Comparison of ENCODE assay signal across 8 cellular contexts in genomic region chr2:42810971-42811865, GRCh38. TPM values are rescaled to one million over a fixed set of nuclear protein-coding genes. Genes with fewer than 3 reads are reported as not detected.
DNase-seq lines count a peak whose midpoint lies in the region; ATAC-seq and TF ChIP-seq lines count a peak whose summit lies in the region.

No MANE protein-coding gene starts in this region.

- peak overlapping the region; percentile 56 to 92 (median 79) for H3K4me3 ChIP-seq in dorsolateral prefrontal cortex
- peak overlapping the region; percentile 8 to 84 (median 48) for H3K4me3 ChIP-seq in liver (ENCODE audit: low read depth in 1 of 3, low read length in 3 of 3)

- H3K36me3 ChIP-seq in KOPT-K1 (ENCODE audit: insufficient read depth, low read length) = no peaks in the 10 kb centered on the region
- no peaks in the 10 kb centered on the region for H3K36me3 ChIP-seq in liver (ENCODE audit: control insufficient read depth in 4 of 4, insufficient read depth in 3 of 4, low read depth in 1 of 4, low read length in 3 of 4)

- peak overlapping the region; percentile 33 to 66 for H3K9ac ChIP-seq in liver (ENCODE audit: low read depth in 1 of 2, low read length in 2 of 2)

- H3K4me1 ChIP-seq in liver (ENCODE audit: control insufficient read depth in 4 of 4, insufficient read depth in 4 of 4, low read length in 3 of 4) = peaks cover 0 to 14% (median 8%) of the 10 kb centered on the region in 4 donors

- 21% methylated on average over 51 of the region's 51 CpGs for WGBS in liver

- H3K27ac ChIP-seq in KOPT-K1 (ENCODE audit: low read depth, low read length, poor library complexity, severe bottlenecking) (peak overlapping the region; percentile 92), dorsolateral prefrontal cortex (peak overlapping the region; percentile 93 to 100 (median 100)), liver (ENCODE audit: low read depth in 1 of 2, low read length in 2 of 2) (peak overlapping the region; percentile 99 to 100)

- intact Hi-C loops in dorsolateral prefrontal cortex (cut with DNase I) = loop anchor here (5.0 to 10.0 kb wide), 4 partner anchors 149 to 784 kb away; partner anchors contain the start of genes THADA (in 1 of the 2) and ZFP36L2 (in 1 of the 2)

- peak; percentile 63 for DNase-seq in Daoy (ENCODE audit: low read depth)
- peak; percentile 11 for DNase-seq in activated CD4-positive, CD25-positive, alpha-beta regulatory T cell treated with anti-CD3 and anti-CD28 coated beads, Interleukin-2, amount 50 U/mL, for 16 hours (ENCODE audit: low read depth, low spot score)
- DNase-seq in dorsolateral prefrontal cortex = peak in 9 of 10 donors; percentile 39 to 72 (median 63)
- peak; percentile 29 to 45 for DNase-seq in stimulated activated CD4-positive, alpha-beta T cell treated with anti-CD3 and anti-CD28 coated beads, Interleukin-4, amount 100 ng/mL, for 4 hours

- TF ChIP-seq CTCF in dorsolateral prefrontal cortex (IDR thresholded peaks at IDR 0.05 in 54 of 56, conservative IDR thresholded peaks at IDR 0.05 in 2 of 56; ENCODE audit: low read depth in 1 of 56, partially characterized antibody in 56 of 56) = peak in 8 of 56 donors; percentile 4 to 17 (median 13)
- TF ChIP-seq CTCF in liver (IDR thresholded peaks at IDR 0.05; ENCODE audit: low read depth, low read length, missing input control) = no peak

- TF ChIP-seq RAD21 in liver (IDR thresholded peaks at IDR 0.05) = no peak

- H3K27me3 ChIP-seq in dorsolateral prefrontal cortex = no peaks in the 10 kb centered on the region
- H3K27me3 ChIP-seq in liver (ENCODE audit: control insufficient read depth in 4 of 4, insufficient read depth in 4 of 4, low read length in 3 of 4) = no peaks in the 10 kb centered on the region

- peak; percentile 9 for ATAC-seq in GM21423 (IDR thresholded peaks at IDR 0.05; ENCODE audit: unreplicated experiment)
- ATAC-seq in HG03025 (IDR thresholded peaks at IDR 0.05; ENCODE audit: low FRiP score, unreplicated experiment) = no peak

- peaks cover 8% of the 10 kb centered on the region for H3K9me3 ChIP-seq in KOPT-K1 (ENCODE audit: insufficient read depth, low read length, poor library complexity, severe bottlenecking)
- no peaks in the 10 kb centered on the region for H3K9me3 ChIP-seq in liver (ENCODE audit: control insufficient read depth in 4 of 4, low read length in 3 of 4)

TF ChIP-seq in liver, 16 proteins besides CTCF, POLR2A, EP300 and RAD21:
- TF ChIP-seq FOXA1 (IDR thresholded peaks at IDR 0.05) (no peak), NR2F2 (IDR thresholded peaks at IDR 0.05) (no peak), EGR1 (IDR thresholded peaks at IDR 0.05; ENCODE audit: low read depth in 2 of 2) (no peak), SP1 (IDR thresholded peaks at IDR 0.05) (no peak), MAX (IDR thresholded peaks at IDR 0.05) (no peak), RXRA (IDR thresholded peaks at IDR 0.05) (no peak), JUND (IDR thresholded peaks at IDR 0.05) (no peak), GABPA (IDR thresholded peaks at IDR 0.05 in 1 of 2, conservative IDR thresholded peaks at IDR 0.05 in 1 of 2) (no peak), HNF4A (conservative IDR thresholded peaks at IDR 0.05) (no peak), ZBTB33 (IDR thresholded peaks at IDR 0.05) (no peak), REST (IDR thresholded peaks at IDR 0.05) (no peak), TAF1 (conservative IDR thresholded peaks at IDR 0.05) (no peak), ATF3 (IDR thresholded peaks at IDR 0.05) (no peak), HNF4G (IDR thresholded peaks at IDR 0.05) (no peak), YY1 (IDR thresholded peaks at IDR 0.05) (no peak), FOXA2 (IDR thresholded peaks at IDR 0.05) (no peak)

RNA-seq across cellular contexts. Expression of gene HAAO, which starts 18.8 kb away (rescaled TPM):
- not detected in 2 replicates for total RNA-seq in Daoy (2014; rRNA removed; shearing (Covaris generic))
- 1 to 10 TPM in 116 of 120 experiments, under 1 TPM in 4; 0.65 to 6.9 (median 2.5) TPM for total RNA-seq in dorsolateral prefrontal cortex
- total RNA-seq in liver = 100 to 1,000 TPM in 1 of 2 donors, 10 to 100 TPM in 1; 17.4 to 126 TPM
- 100 to 1,000 TPM; 134 to 140 TPM for polyA plus RNA-seq in liver

RNA-seq across cellular contexts. Expression of gene OXER1, which starts 47.3 kb away (rescaled TPM):
- total RNA-seq in Daoy (2014; rRNA removed; shearing (Covaris generic)) = not detected in 2 replicates
- 1 to 10 TPM in 14 of 120 experiments, under 1 TPM in 81, not detected in 25; 0.21 to 1.7 (median 0.58) TPM for total RNA-seq in dorsolateral prefrontal cortex
- total RNA-seq in liver = 1 to 10 TPM; 2.2 to 5.9 TPM
- polyA plus RNA-seq in liver = 1 to 10 TPM; 7.5 to 8.1 TPM

Comparison
In these comparisons a context has a peak if more than half of its experiments do, and no peak if none do; other contexts are left out.
1. DNase-seq: peak in every context shown above with its lines; median percentile 63 in Daoy; 63 in dorsolateral prefrontal cortex; 37 in stimulated activated CD4-positive, alpha-beta T cell treated with anti-CD3 and anti-CD28 coated beads, Interleukin-4, amount 100 ng/mL, for 4 hours; 11 in activated CD4-positive, CD25-positive, alpha-beta regulatory T cell treated with anti-CD3 and anti-CD28 coated beads, Interleukin-2, amount 50 U/mL, for 16 hours.